Comparison of ENCODE assay signal across 34 cellular contexts in the genomic region with DNA sequence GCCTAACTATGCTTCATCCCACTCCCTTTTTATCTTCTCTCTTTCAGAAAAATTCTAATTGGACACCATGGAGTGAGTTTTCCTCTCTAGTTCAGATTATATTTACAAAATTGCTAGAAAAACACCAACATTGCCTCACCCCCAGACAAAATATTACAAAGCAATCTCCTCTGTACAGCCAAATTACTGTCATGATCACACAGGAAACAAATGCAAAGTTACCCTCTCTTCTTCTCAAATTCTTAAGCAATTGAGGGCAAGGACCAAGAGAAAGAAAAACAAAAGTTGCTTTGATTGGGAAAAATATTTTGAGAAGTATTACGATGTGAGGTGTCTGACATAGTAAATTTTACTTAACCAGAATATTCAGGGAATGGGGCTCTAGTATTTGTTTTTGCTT.
"Had no signal": no experiment of that assay in that cellular context is flagged by ENCODE, and none has a peak within 500 bp of the region (broad histone marks: within the 10 kb centered on the region; RNA-seq: fewer than 3 reads in every experiment).

No MANE protein-coding gene starts in this region.

- H3K36me3 Mint-ChIP-seq: activated CD8-positive, alpha-beta memory T cell treated with anti-CD3 and anti-CD28 coated beads, Interleukin-2, amount 10 ng/mL, durations not matched to agents 7 days and 5 days; activated naive CD8-positive, alpha-beta T cell had no signal

- H3K27me3 Mint-ChIP-seq: activated CD4-positive, alpha-beta memory T cell treated with anti-CD3 and anti-CD28 coated beads, Interleukin-2, amount 10 ng/mL, durations not matched to agents 7 days and 5 days; activated naive CD8-positive, alpha-beta T cell had no signal

- H3K27me3 ChIP-seq: ascending aorta, Peyer's patch, SJSA1 had no signal

- H3K4me3 Mint-ChIP-seq: activated B cell treated with CpG ODN at 0.5 μM for 24 hours; activated CD4-positive, alpha-beta memory T cell treated with anti-CD3 and anti-CD28 coated beads, Interleukin-2, amount 10 ng/mL, durations not matched to agents 7 days and 5 days; activated CD8-positive, alpha-beta memory T cell treated with anti-CD3 and anti-CD28 coated beads, Interleukin-2, amount 10 ng/mL, durations not matched to agents 7 days and 5 days; activated naive CD4-positive, alpha-beta T cell treated with anti-CD3 and anti-CD28 coated beads for 36 hours; activated naive CD8-positive, alpha-beta T cell; activated naive CD8-positive, alpha-beta T cell treated with anti-CD3 and anti-CD28 coated beads, Interleukin-2, amount 50 U/mL, for 24 hours; activated T-helper 1 cell treated with anti-CD3 and anti-CD28 coated beads, Interleukin-12 subunit alpha, Interleukin-12 subunit beta, Interleukin-2, Interleukin-4 antibody, amounts not matched to agents 30 ng/mL and 10 ng/mL and 1 ng/mL, durations not matched to agents 14 hours and 24 hours and 36 hours had no signal

- H3K9me3 ChIP-seq: ascending aorta, Peyer's patch, SJSA1, SK-N-SH had no signal

- DNase-seq: activated B cell treated with CpG ODN at 0.5 μM for 24 hours; activated CD4-positive, alpha-beta memory T cell treated with anti-CD3 and anti-CD28 coated beads, Interleukin-2, amount 10 ng/mL, durations not matched to agents 7 days and 5 days; activated CD4-positive, alpha-beta T cell treated with anti-CD3 and anti-CD28 coated beads for 1 hour; activated CD4-positive, alpha-beta T cell treated with anti-CD3 and anti-CD28 coated beads for 48 hours; activated CD8-positive, alpha-beta memory T cell treated with anti-CD3 and anti-CD28 coated beads for 24 hours; activated CD8-positive, alpha-beta memory T cell treated with anti-CD3 and anti-CD28 coated beads, Interleukin-2, amount 10 ng/mL, durations not matched to agents 7 days and 5 days; activated gamma-delta T cell treated with Interleukin-2 at 50 U/mL for 16 hours; activated naive CD4-positive, alpha-beta T cell treated with anti-CD3 and anti-CD28 coated beads for 36 hours; activated naive CD8-positive, alpha-beta T cell treated with anti-CD3 and anti-CD28 coated beads, Interleukin-2, amount 50 U/mL, for 24 hours; activated T-cell treated with anti-CD3 and anti-CD28 coated beads, Interleukin-2, amount 50 U/mL, for 1 hour; amygdala; caudate nucleus; IMR-90; NCI-H1105; NCI-H1417 treated with DMSO at 0.1 percent for 48 hours; NCI-H187 treated with DMSO at 0.1 percent for 48 hours; NCI-H2081; NCI-H2171 treated with DMSO at 0.1 percent for 48 hours; NCI-H2227 treated with DMSO at 0.1 percent for 48 hours; NCI-H446 treated with DMSO at 0.1 percent for 48 hours; NCI-H524 treated with DMSO at 0.1 percent for 48 hours; PC-3; Peyer's patch; RPMI8226; SHP77 treated with DMSO at 0.1 percent for 48 hours; SK-N-SH; T-helper 2 cell; T-helper 9 cell had no signal

- H3K27ac Mint-ChIP-seq: activated B cell treated with CpG ODN at 0.5 μM for 24 hours; activated CD4-positive, alpha-beta memory T cell treated with anti-CD3 and anti-CD28 coated beads, Interleukin-2, amount 10 ng/mL, durations not matched to agents 7 days and 5 days; activated CD8-positive, alpha-beta memory T cell treated with anti-CD3 and anti-CD28 coated beads, Interleukin-2, amount 10 ng/mL, durations not matched to agents 7 days and 5 days; activated naive CD4-positive, alpha-beta T cell treated with anti-CD3 and anti-CD28 coated beads for 36 hours; activated naive CD8-positive, alpha-beta T cell; activated naive CD8-positive, alpha-beta T cell treated with anti-CD3 and anti-CD28 coated beads, Interleukin-2, amount 50 U/mL, for 24 hours; activated T-helper 1 cell treated with anti-CD3 and anti-CD28 coated beads, Interleukin-12 subunit alpha, Interleukin-12 subunit beta, Interleukin-2, Interleukin-4 antibody, amounts not matched to agents 30 ng/mL and 10 ng/mL and 1 ng/mL, durations not matched to agents 14 hours and 24 hours and 36 hours had no signal

- H3K9me3 Mint-ChIP-seq: activated B cell treated with CpG ODN at 0.5 μM for 24 hours; activated CD4-positive, alpha-beta memory T cell treated with anti-CD3 and anti-CD28 coated beads, Interleukin-2, amount 10 ng/mL, durations not matched to agents 7 days and 5 days; activated naive CD4-positive, alpha-beta T cell treated with anti-CD3 and anti-CD28 coated beads for 36 hours; activated naive CD8-positive, alpha-beta T cell treated with anti-CD3 and anti-CD28 coated beads, Interleukin-2, amount 50 U/mL, for 24 hours; activated T-helper 1 cell treated with anti-CD3 and anti-CD28 coated beads, Interleukin-12 subunit alpha, Interleukin-12 subunit beta, Interleukin-2, Interleukin-4 antibody, amounts not matched to agents 30 ng/mL and 10 ng/mL and 1 ng/mL, durations not matched to agents 14 hours and 24 hours and 36 hours had no signal

- H3K9ac ChIP-seq: SK-N-SH had no signal

- H3K4me1 ChIP-seq: ascending aorta had no signal

- H3K27ac ChIP-seq: ascending aorta, Peyer's patch, SJSA1, VCaP had no signal

- H3K4me3 ChIP-seq: ascending aorta, K562, Peyer's patch, SJSA1 had no signal

- H3K36me3 ChIP-seq: ascending aorta, Peyer's patch, SJSA1 had no signal
